In genomic region chr4:17560065-17560673, GRCh38 we compare ENCODE assay signal across 32 cellular contexts. TPM values are rescaled to one million over a fixed set of nuclear protein-coding genes. Genes with fewer than 3 reads are reported as not detected.
"Had no signal": no experiment of that assay in that cellular context is flagged by ENCODE, and none has a peak within 500 bp of the region (broad histone marks: within the 10 kb centered on the region; RNA-seq: fewer than 3 reads in every experiment).

No MANE protein-coding gene starts in this region.

- ATAC-seq: activated naive CD4-positive, alpha-beta T cell treated with anti-CD3 and anti-CD28 coated beads, Interleukin-2, amount 50 U/mL, for 72 hours; activated T-cell treated with anti-CD3 and anti-CD28 coated beads, Interleukin-2, amount 50 U/mL, for 72 hours; effector memory CD8-positive, alpha-beta T cell; foreskin keratinocyte; gastrocnemius medialis; heart right ventricle had no signal

- H3K9me3 Mint-ChIP-seq: activated CD4-positive, alpha-beta memory T cell treated with anti-CD3 and anti-CD28 coated beads, Interleukin-2, amount 10 ng/mL, durations not matched to agents 7 days and 5 days; activated CD4-positive, alpha-beta T cell treated with anti-CD3 and anti-CD28 coated beads, Interleukin-2, amount 10 ng/mL, durations not matched to agents 7 days and 5 days; activated naive CD4-positive, alpha-beta T cell treated with anti-CD3 and anti-CD28 coated beads, Interleukin-2, amount 10 ng/mL, durations not matched to agents 7 days and 5 days; activated naive CD4-positive, alpha-beta T cell treated with anti-CD3 and anti-CD28 coated beads, Interleukin-2, amount 50 U/mL, for 72 hours; activated naive CD8-positive, alpha-beta T cell treated with anti-CD3 and anti-CD28 coated beads, Interleukin-2, amount 10 ng/mL, durations not matched to agents 7 days and 5 days; activated T-cell treated with anti-CD3 and anti-CD28 coated beads, Interleukin-2, amount 50 U/mL, for 24 hours; activated T-cell treated with anti-CD3 and anti-CD28 coated beads, Interleukin-2, amount 50 U/mL, for 72 hours; brain; dendritic cell treated with granulocyte-macrophage colony-stimulating factor and Interleukin-4, amounts not matched to agents 40 ng/mL and 50 ng/mL, for 4 days; effector memory CD8-positive, alpha-beta T cell had no signal

- DNase-seq: activated CD4-positive, alpha-beta memory T cell treated with anti-CD3 and anti-CD28 coated beads, Interleukin-2, amount 10 ng/mL, durations not matched to agents 7 days and 5 days; activated CD4-positive, alpha-beta T cell treated with anti-CD3 and anti-CD28 coated beads for 1 hour; activated CD4-positive, alpha-beta T cell treated with anti-CD3 and anti-CD28 coated beads for 4 hours; activated CD4-positive, alpha-beta T cell treated with anti-CD3 and anti-CD28 coated beads, Interleukin-2, amount 10 ng/mL, durations not matched to agents 7 days and 5 days; activated CD4-positive, alpha-beta T cell treated with anti-CD3 and anti-CD28 coated beads, Interleukin-2, amount 50 U/mL, for 4 hours; activated CD8-positive, alpha-beta memory T cell treated with anti-CD3 and anti-CD28 coated beads, Interleukin-2, amount 50 U/mL, for 48 hours; activated gamma-delta T cell; activated naive CD4-positive, alpha-beta T cell; activated naive CD4-positive, alpha-beta T cell treated with anti-CD3 and anti-CD28 coated beads, Interleukin-2, amount 10 ng/mL, durations not matched to agents 7 days and 5 days; activated naive CD8-positive, alpha-beta T cell treated with anti-CD3 and anti-CD28 coated beads, Interleukin-2, amount 10 ng/mL, durations not matched to agents 7 days and 5 days; activated T-cell treated with anti-CD3 and anti-CD28 coated beads for 4 hours; activated T-cell treated with anti-CD3 and anti-CD28 coated beads, Interleukin-2, amount 50 U/mL, for 24 hours; activated T-cell treated with anti-CD3 and anti-CD28 coated beads, Interleukin-2, amount 50 U/mL, for 72 hours; central memory CD4-positive, alpha-beta T cell; cerebellar nuclear complex; colonic mucosa; dorsolateral prefrontal cortex; effector memory CD8-positive, alpha-beta T cell; erythroblast; foreskin keratinocyte; gastrocnemius medialis; glutamatergic neuron; heart right ventricle; T-helper 2 cell had no signal

- H3K4me3 Mint-ChIP-seq: activated CD4-positive, alpha-beta memory T cell treated with anti-CD3 and anti-CD28 coated beads, Interleukin-2, amount 10 ng/mL, durations not matched to agents 7 days and 5 days; activated CD4-positive, alpha-beta T cell treated with anti-CD3 and anti-CD28 coated beads, Interleukin-2, amount 10 ng/mL, durations not matched to agents 7 days and 5 days; activated naive CD4-positive, alpha-beta T cell treated with anti-CD3 and anti-CD28 coated beads, Interleukin-2, amount 10 ng/mL, durations not matched to agents 7 days and 5 days; activated naive CD8-positive, alpha-beta T cell treated with anti-CD3 and anti-CD28 coated beads, Interleukin-2, amount 10 ng/mL, durations not matched to agents 7 days and 5 days; activated T-cell treated with anti-CD3 and anti-CD28 coated beads, Interleukin-2, amount 50 U/mL, for 24 hours; activated T-cell treated with anti-CD3 and anti-CD28 coated beads, Interleukin-2, amount 50 U/mL, for 72 hours; brain; dendritic cell treated with granulocyte-macrophage colony-stimulating factor and Interleukin-4, amounts not matched to agents 40 ng/mL and 50 ng/mL, for 4 days; effector memory CD8-positive, alpha-beta T cell had no signal

- H3K27ac Mint-ChIP-seq: activated CD4-positive, alpha-beta memory T cell treated with anti-CD3 and anti-CD28 coated beads, Interleukin-2, amount 10 ng/mL, durations not matched to agents 7 days and 5 days; activated CD4-positive, alpha-beta T cell treated with anti-CD3 and anti-CD28 coated beads, Interleukin-2, amount 10 ng/mL, durations not matched to agents 7 days and 5 days; activated naive CD4-positive, alpha-beta T cell treated with anti-CD3 and anti-CD28 coated beads, Interleukin-2, amount 10 ng/mL, durations not matched to agents 7 days and 5 days; activated naive CD4-positive, alpha-beta T cell treated with anti-CD3 and anti-CD28 coated beads, Interleukin-2, amount 50 U/mL, for 72 hours; activated naive CD8-positive, alpha-beta T cell treated with anti-CD3 and anti-CD28 coated beads, Interleukin-2, amount 10 ng/mL, durations not matched to agents 7 days and 5 days; activated T-cell treated with anti-CD3 and anti-CD28 coated beads, Interleukin-2, amount 50 U/mL, for 24 hours; activated T-cell treated with anti-CD3 and anti-CD28 coated beads, Interleukin-2, amount 50 U/mL, for 72 hours; brain; dendritic cell treated with granulocyte-macrophage colony-stimulating factor and Interleukin-4, amounts not matched to agents 40 ng/mL and 50 ng/mL, for 4 days; effector memory CD8-positive, alpha-beta T cell had no signal

- H3K27me3 ChIP-seq: ascending aorta, colonic mucosa, dorsolateral prefrontal cortex, gastrocnemius medialis had no signal

- H3K9me3 ChIP-seq: ascending aorta, breast epithelium, colonic mucosa, esophagus muscularis mucosa, gastrocnemius medialis, heart right ventricle had no signal

- H3K36me3 Mint-ChIP-seq: activated naive CD4-positive, alpha-beta T cell treated with anti-CD3 and anti-CD28 coated beads, Interleukin-2, amount 10 ng/mL, durations not matched to agents 7 days and 5 days; activated naive CD4-positive, alpha-beta T cell treated with anti-CD3 and anti-CD28 coated beads, Interleukin-2, amount 50 U/mL, for 72 hours; activated naive CD8-positive, alpha-beta T cell treated with anti-CD3 and anti-CD28 coated beads, Interleukin-2, amount 10 ng/mL, durations not matched to agents 7 days and 5 days; brain had no signal

- H3K27ac ChIP-seq: ascending aorta, breast epithelium, cardiac muscle cell, colonic mucosa, esophagus muscularis mucosa, foreskin keratinocyte, gastrocnemius medialis, heart right ventricle had no signal

- H3K4me3 ChIP-seq: ascending aorta, breast epithelium, cardiac muscle cell, colonic mucosa, dorsolateral prefrontal cortex, esophagus muscularis mucosa, gastrocnemius medialis, heart right ventricle had no signal

- H3K27me3 Mint-ChIP-seq: activated T-cell treated with anti-CD3 and anti-CD28 coated beads, Interleukin-2, amount 50 U/mL, for 24 hours had no signal

- H3K36me3 ChIP-seq: ascending aorta, breast epithelium, cardiac muscle cell, colonic mucosa, esophagus muscularis mucosa, gastrocnemius medialis, heart right ventricle had no signal

- H3K4me1 ChIP-seq: ascending aorta, breast epithelium, colonic mucosa, esophagus muscularis mucosa, foreskin keratinocyte, gastrocnemius medialis, heart right ventricle had no signal

- H3K4me1 Mint-ChIP-seq: activated CD4-positive, alpha-beta memory T cell treated with anti-CD3 and anti-CD28 coated beads, Interleukin-2, amount 10 ng/mL, durations not matched to agents 7 days and 5 days; activated CD4-positive, alpha-beta T cell treated with anti-CD3 and anti-CD28 coated beads, Interleukin-2, amount 10 ng/mL, durations not matched to agents 7 days and 5 days; activated naive CD4-positive, alpha-beta T cell treated with anti-CD3 and anti-CD28 coated beads, Interleukin-2, amount 10 ng/mL, durations not matched to agents 7 days and 5 days had no signal

RNA-seq across cellular contexts. Expression of gene CLRN2, which starts 45.2 kb away (rescaled TPM):
- total RNA-seq: activated CD4-positive, alpha-beta memory T cell treated with anti-CD3 and anti-CD28 coated beads, Interleukin-2, amount 10 ng/mL, durations not matched to agents 7 days and 5 days; activated CD4-positive, alpha-beta T cell treated with anti-CD3 and anti-CD28 coated beads, Interleukin-2, amount 10 ng/mL, durations not matched to agents 7 days and 5 days; activated naive CD4-positive, alpha-beta T cell treated with anti-CD3 and anti-CD28 coated beads, Interleukin-2, amount 50 U/mL, for 72 hours; activated naive CD8-positive, alpha-beta T cell treated with anti-CD3 and anti-CD28 coated beads, Interleukin-2, amount 10 ng/mL, durations not matched to agents 7 days and 5 days; activated T-cell treated with anti-CD3 and anti-CD28 coated beads, Interleukin-2, amount 50 U/mL, for 72 hours; ascending aorta; breast epithelium; cardiac muscle cell; colonic mucosa; dorsolateral prefrontal cortex; esophagus muscularis mucosa; foreskin keratinocyte; gastrocnemius medialis; heart right ventricle; T-helper 1 cell treated with Interleukin-12 subunit alpha and Interleukin-12 subunit beta and Interleukin-4 antibody, amounts not matched to agents 30 ng/mL and 1 ng/mL, for 36 hours had no signal
- polyA plus RNA-seq: cardiac muscle cell, foreskin keratinocyte, heart right ventricle had no signal
